Comparison of ENCODE assay signal across 1 cellular context in genomic region chr20:45880988-45881788, GRCh38.
TF ChIP-seq lines count a peak whose summit lies in the region.

TSS of gene ZSWIM1 (plus strand) at chr20:45881227. CDS start at chr20:45882593, 1,366 bp downstream.

TF ChIP-seq in K562, 482 proteins besides CTCF, POLR2A, EP300 and RAD21 (continued from another document and continues in another):
- peak; percentile 100 for TF ChIP-seq PKNOX1 (IDR thresholded peaks at IDR 0.05)
- TF ChIP-seq NFATC3 (IDR thresholded peaks at IDR 0.05), result peak; percentile 64; the same call in 1 of the 2 replicates
- TF ChIP-seq PHF20 (IDR thresholded peaks at IDR 0.05; ENCODE audit: partially characterized antibody), result peak; percentile 86
- TF ChIP-seq FUS (optimal IDR thresholded peaks at IDR 0.05; ENCODE audit: low read depth, low read length), result no peak
- TF ChIP-seq MAZ (CRISPR knock-in tag; conservative IDR thresholded peaks at IDR 0.05 in 1 of 2, IDR thresholded peaks at IDR 0.05 in 1 of 2), result 0 out of 4 replicates have a peak, but pooled peaks of 1 of the 2 experiments have one; percentile 32
- no peak for TF ChIP-seq RREB1 (CRISPR knock-in tag; IDR thresholded peaks at IDR 0.05)
- peak; percentile 74; the same call in 1 of the 2 replicates for TF ChIP-seq SIN3B (IDR thresholded peaks at IDR 0.05; ENCODE audit: low read depth)
- peak; percentile 91; the same call in 1 of the 2 replicates for TF ChIP-seq NFRKB (IDR thresholded peaks at IDR 0.05; ENCODE audit: low read depth)
- peak; percentile 85 for TF ChIP-seq POLR2AphosphoS5 (IDR thresholded peaks at IDR 0.05; ENCODE audit: control insufficient read depth, insufficient read depth, low read depth, low read length)
- 0 out of 4 replicates have a peak, but pooled peaks of 1 of the 2 experiments have one; percentile 41 for TF ChIP-seq UBTF (IDR thresholded peaks at IDR 0.05; ENCODE audit: borderline replicate concordance in 1 of 2, low read depth in 2 of 2, low read length in 2 of 2)
- TF ChIP-seq CREB1 (IDR thresholded peaks at IDR 0.05), result peak; percentile 48; the same call in 1 of the 2 replicates
- TF ChIP-seq CREB1 (CRISPR knock-in tag; IDR thresholded peaks at IDR 0.05), result peak; percentile 83
- TF ChIP-seq KDM1A (IDR thresholded peaks at IDR 0.05), result peak; percentile 68 to 74
- TF ChIP-seq YY1 (IDR thresholded peaks at IDR 0.05; ENCODE audit: borderline replicate concordance in 1 of 3, control insufficient read depth in 1 of 3, extremely low read depth in 1 of 3, insufficient read depth in 3 of 3, insufficient read length in 1 of 3, insufficient replicate concordance in 2 of 3, low read depth in 1 of 3, low read length in 2 of 3), result peak; percentile 90 to 97 (median 91)
- peak; percentile 80 for TF ChIP-seq MTA3 (IDR thresholded peaks at IDR 0.05; ENCODE audit: borderline replicate concordance)
- TF ChIP-seq FOS (IDR thresholded peaks at IDR 0.05; ENCODE audit: extremely low read depth, insufficient read length), result peak; percentile 100
- peak; percentile 97 for TF ChIP-seq ASH1L (IDR thresholded peaks at IDR 0.05; ENCODE audit: borderline replicate concordance, low read depth, partially characterized antibody)
- TF ChIP-seq CREM (IDR thresholded peaks at IDR 0.05; ENCODE audit: low read depth), result peak; percentile 86
- TF ChIP-seq MYBL2 (IDR thresholded peaks at IDR 0.05; ENCODE audit: low read depth), result no peak
- TF ChIP-seq MYBL2 (CRISPR knock-in tag; IDR thresholded peaks at IDR 0.05; ENCODE audit: borderline replicate concordance), result no peak
- TF ChIP-seq TAF7 (tag; IDR thresholded peaks at IDR 0.05), result peak; percentile 96
- no peak for TF ChIP-seq FOXP1 (CRISPR knock-in tag; IDR thresholded peaks at IDR 0.05)
- peak in 1 of 2 experiments; percentile 44; a peak in 1 of 4 replicates for TF ChIP-seq NRF1 (conservative IDR thresholded peaks at IDR 0.05 in 1 of 2, IDR thresholded peaks at IDR 0.05 in 1 of 2)
- peak; percentile 93 for TF ChIP-seq BCOR (IDR thresholded peaks at IDR 0.05)
- TF ChIP-seq ETV5 (CRISPR knock-in tag; IDR thresholded peaks at IDR 0.05; ENCODE audit: low read depth), result peak; percentile 62; the same call in 1 of the 2 replicates
- peak; percentile 37 for TF ChIP-seq GTF2B (IDR thresholded peaks at IDR 0.05; ENCODE audit: extremely low read depth, insufficient read length)
- TF ChIP-seq PTTG1 (tag; IDR thresholded peaks at IDR 0.05; ENCODE audit: low read depth), result 0 out of 2 replicates have a peak, but pooled peaks have one; percentile 25
- peak; percentile 76 for TF ChIP-seq HDAC2 (IDR thresholded peaks at IDR 0.05)
- 0 out of 2 replicates have a peak, but pooled peaks have one; percentile 38 for TF ChIP-seq MTA1 (IDR thresholded peaks at IDR 0.05; ENCODE audit: borderline replicate concordance)
- TF ChIP-seq MIER1 (IDR thresholded peaks at IDR 0.05; ENCODE audit: low read depth), result 0 out of 2 replicates have a peak, but pooled peaks have one; percentile 46
- 0 out of 2 replicates have a peak, but pooled peaks have one; percentile 24 for TF ChIP-seq GATAD2A (IDR thresholded peaks at IDR 0.05)
- TF ChIP-seq ZNF318 (IDR thresholded peaks at IDR 0.05; ENCODE audit: borderline replicate concordance in 1 of 2, low read depth in 1 of 2), result peak in 1 of 2 experiments; percentile 22; a peak in 1 of 4 replicates
- TF ChIP-seq ZBTB9 (CRISPR knock-in tag; IDR thresholded peaks at IDR 0.05), result 0 out of 2 replicates have a peak, but pooled peaks have one; percentile 66
- peak; percentile 67 for TF ChIP-seq POLR2H (tag; IDR thresholded peaks at IDR 0.05; ENCODE audit: low read depth)
- TF ChIP-seq NKRF (IDR thresholded peaks at IDR 0.05; ENCODE audit: borderline replicate concordance), result 0 out of 2 replicates have a peak, but pooled peaks have one; percentile 44
